Comparison of ENCODE assay signal across 17 cellular contexts in genomic region chr10:37732685-37733084, GRCh38.
DNase-seq lines count a peak whose midpoint lies in the region; ATAC-seq and TF ChIP-seq lines count a peak whose summit lies in the region.
"Had no signal": no experiment of that assay in that cellular context is flagged by ENCODE, and none has a peak within 500 bp of the region (broad histone marks: within the 10 kb centered on the region; RNA-seq: fewer than 3 reads in every experiment).

No MANE protein-coding gene starts in this region.

- BruUV-seq in PC-3 (replicated peaks; lab: Mats Ljungman, UMichigan) = no TSS peak

- H3K9ac ChIP-seq in PC-3 (ENCODE audit: low read length) = no peak overlapping the region

- intact Hi-C loops in PC-3 (cut with micrococcal nuclease) = loop anchor here (1.0 to 5.0 kb wide), 2 partner anchors 150 to 243 kb away; no protein-coding TSS in a partner anchor

- POLR2A ChIA-PET in PC-3 (lab: Charles Lee; ENCODE audit: unreplicated experiment) = interaction anchor here (0.6 kb wide), 1 partner anchor 22 kb away, joined by 3 read pairs; no protein-coding TSS in a partner anchor

- H3K27ac ChIP-seq in PC-3 (ENCODE audit: low read length) = peak overlapping the region; percentile 40
- H3K27ac ChIP-seq: RWPE1 had no signal

- peak overlapping the region; percentile 21 for H3K4me2 ChIP-seq in PC-3 (ENCODE audit: low read length)

- no peaks in the 10 kb centered on the region for H3K79me2 ChIP-seq in PC-3 (ENCODE audit: low read length)

- H3K9me3 ChIP-seq in PC-3 (ENCODE audit: low read length) = no peaks in the 10 kb centered on the region

- peaks cover 42% of the 10 kb centered on the region for H3K4me1 ChIP-seq in PC-3 (ENCODE audit: insufficient read depth, low read length)

- H3K27me3 ChIP-seq in PC-3 (ENCODE audit: low read length) = no peaks in the 10 kb centered on the region

- peaks cover 21% of the 10 kb centered on the region for H3F3A ChIP-seq in PC-3 (ENCODE audit: low read length, unreplicated experiment)

- DNase-seq in A172 (ENCODE audit: low spot score) (peak; percentile 42), ELR (ENCODE audit: low read depth) (peak; percentile 1), PC-3 (peak; percentile 97), fibroblast of the aortic adventitia (ENCODE audit: low read depth) (peak; percentile 19), medulla oblongata (ENCODE audit: extremely low spot score) (no peak), DMS153 treated with DMSO at 0.1 percent for 48 hours (lab: John Stamatoyannopoulos, UW; ENCODE audit: unreplicated experiment) (no peak)
- DNase-seq: C1 segment of cervical spinal cord; CD8-positive, alpha-beta memory T cell; DMS79; NCI-H1092 treated with DMSO at 0.1 percent for 48 hours; NCI-H1694; NCI-H2081 treated with DMSO at 0.1 percent for 48 hours; NCI-H510A treated with DMSO at 0.1 percent for 48 hours; NCI-H774; OCI-M1 had no signal

- CTCF ChIA-PET in PC-3 (lab: Charles Lee) = interaction anchor here (0.9 kb wide), 1 partner anchor 22 kb away, joined by 5 read pairs; no protein-coding TSS in a partner anchor

- no peaks in the 10 kb centered on the region for H3K9me2 ChIP-seq in PC-3 (replicated peaks; ENCODE audit: low read length)

- no peak overlapping the region for H2AFZ ChIP-seq in PC-3 (ENCODE audit: low read length)

- H3K36me3 ChIP-seq in PC-3 (ENCODE audit: low read depth, low read length) = no peaks in the 10 kb centered on the region

- TF ChIP-seq CTCF in PC-3 (conservative IDR thresholded peaks at IDR 0.05; ENCODE audit: low read depth, low read length) (no peak), fibroblast of the aortic adventitia (IDR thresholded peaks at IDR 0.05; ENCODE audit: insufficient read depth, low read length) (no peak)

- no peaks in the 10 kb centered on the region for H4K20me1 ChIP-seq in PC-3 (ENCODE audit: low read length)

- H3K4me3 ChIP-seq in PC-3 (ENCODE audit: low read length) (no peak overlapping the region), fibroblast of the aortic adventitia (ENCODE audit: low read depth, low read length) (no peak overlapping the region)

- peak; percentile 72 for ATAC-seq in PC-3
- ATAC-seq in HG02678 (IDR thresholded peaks at IDR 0.05; ENCODE audit: unreplicated experiment) = no peak

Comparison
In these comparisons a context has a peak if more than half of its experiments do, and no peak if none do; other contexts are left out.
1. DNase-seq: peak in A172 (single experiment), ELR (single experiment), PC-3 (single experiment) and fibroblast of the aortic adventitia (single experiment); none in medulla oblongata (single experiment) and DMS153 treated with DMSO at 0.1 percent for 48 hours (single experiment).